ENCODE assay signal across 1 cellular context in the genomic region with DNA sequence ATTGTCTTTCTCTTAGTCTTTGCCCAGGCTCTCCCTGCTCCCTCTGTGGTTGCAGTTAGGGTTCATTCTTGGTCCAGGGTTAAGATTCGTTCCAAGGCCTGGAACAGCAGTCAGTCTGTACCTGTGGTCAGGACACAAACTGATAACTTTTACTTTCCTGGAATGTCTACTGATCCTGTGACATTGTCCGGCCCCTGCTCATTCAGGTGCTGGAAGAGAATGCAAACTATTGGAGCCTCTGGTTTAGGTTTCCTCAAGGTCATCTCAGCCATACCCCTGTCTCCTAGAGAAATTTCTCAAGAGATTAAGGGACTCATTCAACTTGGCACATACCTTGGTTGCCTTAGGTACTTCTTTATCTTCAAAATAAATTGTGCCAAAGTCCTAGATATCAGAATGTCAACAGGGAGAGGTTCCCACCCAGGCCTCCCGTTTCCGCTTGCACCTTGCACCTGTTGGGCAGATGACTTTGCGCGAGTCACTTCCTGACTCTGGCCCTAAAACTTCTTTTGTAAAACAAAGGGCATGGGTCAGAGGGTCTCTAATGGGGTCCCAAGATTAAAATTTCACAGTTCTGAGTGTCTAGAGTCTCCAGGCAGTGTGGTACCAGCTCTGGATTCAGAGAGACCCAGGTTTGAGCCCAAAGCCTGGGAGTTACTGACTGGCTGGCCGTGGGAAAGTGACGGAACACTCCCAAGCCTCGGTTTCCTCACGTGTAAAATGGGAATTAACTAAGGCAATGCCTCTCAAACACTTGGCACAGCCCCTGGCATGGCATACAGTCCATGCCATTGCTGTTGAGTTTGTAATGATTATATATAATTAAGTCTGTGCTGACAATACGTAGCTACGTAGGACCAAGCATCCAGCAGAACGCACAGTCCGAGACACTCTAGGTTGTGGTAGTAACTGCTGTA.
TF ChIP-seq lines count a peak whose summit lies in the region.

No MANE protein-coding gene starts in this region.

TF ChIP-seq in HepG2, 621 proteins besides CTCF, POLR2A, EP300 and RAD21 (continues in another document):
- TF ChIP-seq DPF2 (CRISPR knock-in tag; IDR thresholded peaks at IDR 0.05; ENCODE audit: borderline replicate concordance, low read depth): peak; percentile 70
- TF ChIP-seq MIXL1 (CRISPR knock-in tag; IDR thresholded peaks at IDR 0.05): 0 out of 2 replicates have a peak, but pooled peaks have one; percentile 20
- TF ChIP-seq CREB3 (CRISPR knock-in tag; IDR thresholded peaks at IDR 0.05): no peak
- peak; percentile 24; the same call in 1 of the 2 replicates for TF ChIP-seq SP5 (CRISPR knock-in tag; IDR thresholded peaks at IDR 0.05; ENCODE audit: borderline replicate concordance, low read depth)
- peak; percentile 96 for TF ChIP-seq ETV5 (CRISPR knock-in tag; IDR thresholded peaks at IDR 0.05; ENCODE audit: borderline replicate concordance)
- TF ChIP-seq TFE3 (CRISPR knock-in tag; IDR thresholded peaks at IDR 0.05): peak; percentile 68; the same call in 1 of the 2 replicates
- 0 out of 2 replicates have a peak, but pooled peaks have one; percentile 39 for TF ChIP-seq ZFP37 (CRISPR knock-in tag; IDR thresholded peaks at IDR 0.05; ENCODE audit: borderline replicate concordance)
- TF ChIP-seq ARID5B (CRISPR knock-in tag; IDR thresholded peaks at IDR 0.05): peak; percentile 72; the same call in 1 of the 2 replicates
- no peak for TF ChIP-seq ZNF790 (CRISPR knock-in tag; IDR thresholded peaks at IDR 0.05; ENCODE audit: borderline replicate concordance)
- peak; percentile 3; the same call in 1 of the 2 replicates for TF ChIP-seq CEBPG (CRISPR knock-in tag; IDR thresholded peaks at IDR 0.05)
- TF ChIP-seq HMGA1 (CRISPR knock-in tag; conservative IDR thresholded peaks at IDR 0.05): no peak
- TF ChIP-seq ZSCAN29 (CRISPR knock-in tag; conservative IDR thresholded peaks at IDR 0.05): no peak
- no peak for TF ChIP-seq SIX1 (CRISPR knock-in tag; IDR thresholded peaks at IDR 0.05; ENCODE audit: borderline replicate concordance)
- TF ChIP-seq TRIM24 (CRISPR knock-in tag; IDR thresholded peaks at IDR 0.05): peak; percentile 23; the same call in 1 of the 2 replicates
- TF ChIP-seq, protein P1, sequence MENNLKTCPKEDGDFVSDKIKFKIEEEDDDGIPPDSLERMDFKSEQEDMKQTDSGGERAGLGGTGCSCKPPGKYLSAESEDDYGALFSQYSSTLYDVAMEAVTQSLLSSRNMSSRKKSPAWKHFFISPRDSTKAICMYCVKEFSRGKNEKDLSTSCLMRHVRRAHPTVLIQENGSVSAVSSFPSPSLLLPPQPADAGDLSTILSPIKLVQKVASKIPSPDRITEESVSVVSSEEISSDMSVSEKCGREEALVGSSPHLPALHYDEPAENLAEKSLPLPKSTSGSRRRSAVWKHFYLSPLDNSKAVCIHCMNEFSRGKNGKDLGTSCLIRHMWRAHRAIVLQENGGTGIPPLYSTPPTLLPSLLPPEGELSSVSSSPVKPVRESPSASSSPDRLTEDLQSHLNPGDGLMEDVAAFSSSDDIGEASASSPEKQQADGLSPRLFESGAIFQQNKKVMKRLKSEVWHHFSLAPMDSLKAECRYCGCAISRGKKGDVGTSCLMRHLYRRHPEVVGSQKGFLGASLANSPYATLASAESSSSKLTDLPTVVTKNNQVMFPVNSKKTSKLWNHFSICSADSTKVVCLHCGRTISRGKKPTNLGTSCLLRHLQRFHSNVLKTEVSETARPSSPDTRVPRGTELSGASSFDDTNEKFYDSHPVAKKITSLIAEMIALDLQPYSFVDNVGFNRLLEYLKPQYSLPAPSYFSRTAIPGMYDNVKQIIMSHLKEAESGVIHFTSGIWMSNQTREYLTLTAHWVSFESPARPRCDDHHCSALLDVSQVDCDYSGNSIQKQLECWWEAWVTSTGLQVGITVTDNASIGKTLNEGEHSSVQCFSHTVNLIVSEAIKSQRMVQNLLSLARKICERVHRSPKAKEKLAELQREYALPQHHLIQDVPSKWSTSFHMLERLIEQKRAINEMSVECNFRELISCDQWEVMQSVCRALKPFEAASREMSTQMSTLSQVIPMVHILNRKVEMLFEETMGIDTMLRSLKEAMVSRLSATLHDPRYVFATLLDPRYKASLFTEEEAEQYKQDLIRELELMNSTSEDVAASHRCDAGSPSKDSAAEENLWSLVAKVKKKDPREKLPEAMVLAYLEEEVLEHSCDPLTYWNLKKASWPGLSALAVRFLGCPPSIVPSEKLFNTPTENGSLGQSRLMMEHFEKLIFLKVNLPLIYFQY (CRISPR knock-in tag; IDR thresholded peaks at IDR 0.05; ENCODE audit: borderline replicate concordance): peak; percentile 37; the same call in 1 of the 2 replicates
- TF ChIP-seq PATZ1 (CRISPR knock-in tag; IDR thresholded peaks at IDR 0.05): 0 out of 2 replicates have a peak, but pooled peaks have one; percentile 20
- no peak for TF ChIP-seq FOXA1 (IDR thresholded peaks at IDR 0.05)
- peak; percentile 75 for TF ChIP-seq FOXA1 (CRISPR knock-in tag; IDR thresholded peaks at IDR 0.05)
- peak; percentile 91 for TF ChIP-seq MED1 (CRISPR knock-in tag; IDR thresholded peaks at IDR 0.05)
- TF ChIP-seq KDM2A (CRISPR knock-in tag; IDR thresholded peaks at IDR 0.05; ENCODE audit: borderline replicate concordance, low read depth): peak; percentile 3; the same call in 1 of the 2 replicates
- 0 out of 2 replicates have a peak, but pooled peaks have one; percentile 54 for TF ChIP-seq ZNF431 (CRISPR knock-in tag; IDR thresholded peaks at IDR 0.05; ENCODE audit: borderline replicate concordance, low read depth)
- peak; percentile 19; the same call in 1 of the 2 replicates for TF ChIP-seq YEATS4 (CRISPR knock-in tag; IDR thresholded peaks at IDR 0.05; ENCODE audit: borderline replicate concordance)
- peak; percentile 53 for TF ChIP-seq ZNF629 (CRISPR knock-in tag; conservative IDR thresholded peaks at IDR 0.05)
- TF ChIP-seq FIP1L1 (IDR thresholded peaks at IDR 0.05; ENCODE audit: borderline replicate concordance, insufficient read depth, low read depth, low read length): no peak
- TF ChIP-seq TBX3 (IDR thresholded peaks at IDR 0.05; ENCODE audit: borderline replicate concordance): no peak
- no peak for TF ChIP-seq ZNF343 (CRISPR knock-in tag; IDR thresholded peaks at IDR 0.05)
- 0 out of 2 replicates have a peak, but pooled peaks have one; percentile 34 for TF ChIP-seq HDAC1 (CRISPR knock-in tag; IDR thresholded peaks at IDR 0.05)
- TF ChIP-seq ZNF75D (CRISPR knock-in tag; IDR thresholded peaks at IDR 0.05; ENCODE audit: borderline replicate concordance): no peak
- TF ChIP-seq CENPT (CRISPR knock-in tag; IDR thresholded peaks at IDR 0.05; ENCODE audit: low read depth): no peak
- peak; percentile 58 for TF ChIP-seq RARA (CRISPR knock-in tag; IDR thresholded peaks at IDR 0.05)
- TF ChIP-seq FOSL1 (CRISPR knock-in tag; IDR thresholded peaks at IDR 0.05; ENCODE audit: borderline replicate concordance): peak; percentile 41; the same call in 1 of the 2 replicates
- peak; percentile 86 for TF ChIP-seq HNF4A (CRISPR knock-in tag; IDR thresholded peaks at IDR 0.05)
- TF ChIP-seq ISL2 (CRISPR knock-in tag; IDR thresholded peaks at IDR 0.05): 0 out of 2 replicates have a peak, but pooled peaks have one; percentile 9
- 0 out of 2 replicates have a peak, but pooled peaks have one; percentile 18 for TF ChIP-seq THAP11 (CRISPR knock-in tag; IDR thresholded peaks at IDR 0.05)
- TF ChIP-seq HMG20A (CRISPR knock-in tag; IDR thresholded peaks at IDR 0.05; ENCODE audit: borderline replicate concordance): 0 out of 2 replicates have a peak, but pooled peaks have one; percentile 35
- peak; percentile 74; the same call in 1 of the 2 replicates for TF ChIP-seq PPARG (CRISPR knock-in tag; conservative IDR thresholded peaks at IDR 0.05)
- peak; percentile 90 for TF ChIP-seq ZBTB38 (CRISPR knock-in tag; IDR thresholded peaks at IDR 0.05)
- no peak for TF ChIP-seq ZBTB7A (CRISPR knock-in tag; IDR thresholded peaks at IDR 0.05)
- TF ChIP-seq ZNF430 (CRISPR knock-in tag; IDR thresholded peaks at IDR 0.05): peak; percentile 69; the same call in 1 of the 2 replicates
- TF ChIP-seq ZNF501 (CRISPR knock-in tag; IDR thresholded peaks at IDR 0.05): 0 out of 2 replicates have a peak, but pooled peaks have one; percentile 43
- peak; percentile 67 for TF ChIP-seq FOXP4 (CRISPR knock-in tag; IDR thresholded peaks at IDR 0.05)
- TF ChIP-seq KDM6A (CRISPR knock-in tag; IDR thresholded peaks at IDR 0.05; ENCODE audit: low read depth): peak; percentile 54
- peak; percentile 82 for TF ChIP-seq FOXA3 (CRISPR knock-in tag; IDR thresholded peaks at IDR 0.05)
- TF ChIP-seq HNF4G (IDR thresholded peaks at IDR 0.05; ENCODE audit: borderline replicate concordance, low read depth, low read length): peak; percentile 72
- TF ChIP-seq HNF4G (CRISPR knock-in tag; IDR thresholded peaks at IDR 0.05; ENCODE audit: borderline replicate concordance, low read depth): peak; percentile 46; the same call in 1 of the 2 replicates
- TF ChIP-seq KAT2B (IDR thresholded peaks at IDR 0.05; ENCODE audit: borderline replicate concordance, low read depth, low read length): no peak
- peak; percentile 66 for TF ChIP-seq HDAC2 (CRISPR knock-in tag; IDR thresholded peaks at IDR 0.05)
- TF ChIP-seq KAT8 (CRISPR knock-in tag; IDR thresholded peaks at IDR 0.05): peak; percentile 58
- peak; percentile 59 for TF ChIP-seq TEAD3 (CRISPR knock-in tag; optimal IDR thresholded peaks at IDR 0.05; ENCODE audit: borderline replicate concordance)
- TF ChIP-seq ZMYM2 (CRISPR knock-in tag; IDR thresholded peaks at IDR 0.05): peak; percentile 57; the same call in 1 of the 2 replicates
